Comparison of ENCODE assay signal across 8 cellular contexts in genomic region chr15:58932791-58933310, GRCh38. TPM values are rescaled to one million over a fixed set of nuclear protein-coding genes. Genes with fewer than 3 reads are reported as not detected.
DNase-seq lines count a peak whose midpoint lies in the region; ATAC-seq and TF ChIP-seq lines count a peak whose summit lies in the region.

No MANE protein-coding gene starts in this region.

- no peaks in the 10 kb centered on the region for H3K9me3 ChIP-seq in duodenal mucosa (ENCODE audit: control insufficient read depth in 1 of 2, low read length in 2 of 2)
- H3K9me3 ChIP-seq in mesenchymal stem cell (ENCODE audit: control insufficient read depth, low read length) = no peaks in the 10 kb centered on the region

- no peaks in the 10 kb centered on the region for H3K9me3 Mint-ChIP-seq in activated naive CD4-positive, alpha-beta T cell treated with anti-CD3 and anti-CD28 coated beads, Interleukin-2, amount 50 U/mL, for 24 hours
- H3K9me3 Mint-ChIP-seq in type B pancreatic cell = no peaks in the 10 kb centered on the region

- peak overlapping the region in 1 of 2 experiments; percentile 72 for H3K23ac ChIP-seq in mesenchymal stem cell (ENCODE audit: low read length in 2 of 2)

- peaks cover 1% of the 10 kb centered on the region for H3K79me1 ChIP-seq in mesenchymal stem cell (replicated peaks; ENCODE audit: low read length, poor library complexity, severe bottlenecking)

- H2AK5ac ChIP-seq in mesenchymal stem cell (ENCODE audit: low read length, severe bottlenecking) = peak overlapping the region; percentile 1

- peak overlapping the region; percentile 98 for H3K27ac Mint-ChIP-seq in activated naive CD4-positive, alpha-beta T cell treated with anti-CD3 and anti-CD28 coated beads, Interleukin-2, amount 50 U/mL, for 24 hours
- H3K27ac Mint-ChIP-seq in type B pancreatic cell = peak overlapping the region; percentile 99

- peak overlapping the region; percentile 96 for H2BK5ac ChIP-seq in mesenchymal stem cell (ENCODE audit: low read depth, low read length, poor library complexity, severe bottlenecking)

- H3K4me3 ChIP-seq in duodenal mucosa (ENCODE audit: low read depth in 1 of 2, low read length in 2 of 2) (peak overlapping the region; percentile 87 to 93), mesenchymal stem cell (ENCODE audit: insufficient read depth in 1 of 2, low read depth in 1 of 2, low read length in 2 of 2) (peak overlapping the region; percentile 92 to 97)

- H3K9ac ChIP-seq in duodenal mucosa (ENCODE audit: low read depth in 1 of 2, low read length in 2 of 2) (peak overlapping the region; percentile 90 to 98), mesenchymal stem cell (ENCODE audit: low read length) (peak overlapping the region; percentile 99)

- H3K4me1 ChIP-seq in duodenal mucosa (ENCODE audit: control insufficient read depth in 1 of 2, insufficient read depth in 2 of 2, low read length in 2 of 2) = peaks cover 20 to 23% of the 10 kb centered on the region in 2 donors
- H3K4me1 ChIP-seq in mesenchymal stem cell (ENCODE audit: control insufficient read depth, insufficient read depth, low read depth, low read length) = peaks cover 4% of the 10 kb centered on the region

- peak overlapping the region in 1 of 2 experiments; percentile 24 for H2BK12ac ChIP-seq in mesenchymal stem cell (ENCODE audit: low read length in 2 of 2)

- H3K27ac ChIP-seq in duodenal mucosa (ENCODE audit: low read depth, low read length) (peak overlapping the region; percentile 99), mesenchymal stem cell (ENCODE audit: low read length, poor library complexity, severe bottlenecking) (peak overlapping the region; percentile 98)

- peak overlapping the region; percentile 100 for H2BK120ac ChIP-seq in mesenchymal stem cell (ENCODE audit: low read depth, low read length)

- no peak for TF ChIP-seq CTCF in type B pancreatic cell (conservative IDR thresholded peaks at IDR 0.05)

- peak overlapping the region; percentile 36 for H4K91ac ChIP-seq in mesenchymal stem cell (ENCODE audit: low read length)

- peak; percentile 33 for ATAC-seq in HG02938 (IDR thresholded peaks at IDR 0.05; ENCODE audit: unreplicated experiment)

- peak overlapping the region; percentile 86 to 97 for H3K4ac ChIP-seq in mesenchymal stem cell (ENCODE audit: low read depth in 1 of 2, low read length in 2 of 2)

- peak overlapping the region; percentile 76 for H2AFZ ChIP-seq in mesenchymal stem cell (ENCODE audit: low read depth, low read length)

- peaks cover 16% of the 10 kb centered on the region for H3K4me1 Mint-ChIP-seq in activated naive CD4-positive, alpha-beta T cell treated with anti-CD3 and anti-CD28 coated beads, Interleukin-2, amount 50 U/mL, for 24 hours
- H3K4me1 Mint-ChIP-seq in type B pancreatic cell (ENCODE audit: unreplicated experiment) = peaks cover 12% of the 10 kb centered on the region

- no peaks in the 10 kb centered on the region for H3K27me3 Mint-ChIP-seq in activated naive CD4-positive, alpha-beta T cell treated with anti-CD3 and anti-CD28 coated beads, Interleukin-2, amount 50 U/mL, for 24 hours
- no peaks in the 10 kb centered on the region for H3K27me3 Mint-ChIP-seq in type B pancreatic cell

- peak overlapping the region; percentile 78 for H4K8ac ChIP-seq in mesenchymal stem cell (ENCODE audit: low read length)

- H3K27me3 ChIP-seq in duodenal mucosa (ENCODE audit: control insufficient read depth in 1 of 2, insufficient read depth in 2 of 2, low read length in 2 of 2) (no peaks in the 10 kb centered on the region), mesenchymal stem cell (ENCODE audit: control insufficient read depth in 1 of 2, insufficient read depth in 1 of 2, low read length in 2 of 2) (no peaks in the 10 kb centered on the region)

- H3K4me2 ChIP-seq in mesenchymal stem cell (ENCODE audit: low read length, poor library complexity, severe bottlenecking) = peak overlapping the region; percentile 58

- under 1% methylated on average over 39 of the region's 40 CpGs for WGBS in mesenchymal stem cell

- peak overlapping the region; percentile 80 for H2BK15ac ChIP-seq in mesenchymal stem cell (ENCODE audit: low read depth, poor library complexity, severe bottlenecking)

- H3K36me3 Mint-ChIP-seq in activated naive CD4-positive, alpha-beta T cell treated with anti-CD3 and anti-CD28 coated beads, Interleukin-2, amount 50 U/mL, for 24 hours = peaks cover 5% of the 10 kb centered on the region
- H3K36me3 Mint-ChIP-seq in type B pancreatic cell = no peaks in the 10 kb centered on the region

- H3K18ac ChIP-seq in mesenchymal stem cell (ENCODE audit: low read depth in 1 of 2, low read length in 2 of 2) = peak overlapping the region; percentile 93 to 97

- peak overlapping the region; percentile 93 for H3K14ac ChIP-seq in mesenchymal stem cell (ENCODE audit: low read length in 2 of 2)

- H3K4me3 Mint-ChIP-seq in activated naive CD4-positive, alpha-beta T cell treated with anti-CD3 and anti-CD28 coated beads, Interleukin-2, amount 50 U/mL, for 24 hours = peak overlapping the region; percentile 97
- H3K4me3 Mint-ChIP-seq in type B pancreatic cell = peak overlapping the region; percentile 97

- no peak for DNase-seq in activated naive CD4-positive, alpha-beta T cell treated with Interleukin-2 at 50 U/mL for 16 hours
- DNase-seq in OCI-M1 (lab: John Stamatoyannopoulos, UW) = peak; percentile 72
- peak; percentile 50 for DNase-seq in mesenchymal stem cell
- DNase-seq in type B pancreatic cell (ENCODE audit: extremely low spot score, unreplicated experiment) = peak; percentile 75
- DNase-seq in activated CD8-positive, alpha-beta memory T cell treated with anti-CD3 and anti-CD28 coated beads, Interleukin-2, amount 50 U/mL, for 4 hours = no peak

- H3K36me3 ChIP-seq in duodenal mucosa (ENCODE audit: control insufficient read depth in 1 of 2, insufficient read depth in 2 of 2, low read length in 2 of 2) (peaks cover 4 to 6% of the 10 kb centered on the region in 2 donors), mesenchymal stem cell (ENCODE audit: control insufficient read depth in 1 of 2, insufficient read depth in 2 of 2, low read depth in 1 of 2, low read length in 2 of 2) (peaks cover 4 to 17% of the 10 kb centered on the region in 2 experiments)

RNA-seq across cellular contexts. Expression of gene SLTM, which starts 0.6 kb away (rescaled TPM):
- polyA plus RNA-seq in mesenchymal stem cell (2013, experiment 1 of 2) = 45.7 TPM
- polyA plus RNA-seq in mesenchymal stem cell (2013, experiment 2 of 2) = 43.3 TPM
- total RNA-seq in type B pancreatic cell (ENCODE audit: low replicate concordance) = 87.9 and 103 TPM in 2 replicates

RNA-seq across cellular contexts. Expression of gene RNF111, which starts 54.6 kb away (rescaled TPM):
- polyA plus RNA-seq in mesenchymal stem cell (2013, experiment 1 of 2) = 12.0 TPM
- polyA plus RNA-seq in mesenchymal stem cell (2013, experiment 2 of 2) = 12.2 TPM
- total RNA-seq in type B pancreatic cell (ENCODE audit: low replicate concordance) = 31.0 and 33.3 TPM in 2 replicates

Comparison
In these comparisons a context has a peak if more than half of its experiments do, and no peak if none do; other contexts are left out.
1. DNase-seq: peak in OCI-M1 (single experiment), mesenchymal stem cell (single experiment) and type B pancreatic cell (single experiment); none in activated naive CD4-positive, alpha-beta T cell treated with Interleukin-2 at 50 U/mL for 16 hours (single experiment) and activated CD8-positive, alpha-beta memory T cell treated with anti-CD3 and anti-CD28 coated beads, Interleukin-2, amount 50 U/mL, for 4 hours (single experiment).